Comparison of ENCODE assay signal across 8 cellular contexts in genomic region chr9:97697837-97698236, GRCh38. TPM values are rescaled to one million over a fixed set of nuclear protein-coding genes. Genes with fewer than 3 reads are reported as not detected.
DNase-seq lines count a peak whose midpoint lies in the region; ATAC-seq lines count a peak whose summit lies in the region.

No MANE protein-coding gene starts in this region.

- H3K27me3 ChIP-seq in ACC112 (ENCODE audit: insufficient read depth, low read length): no peaks in the 10 kb centered on the region

- peaks cover 33 to 65% (median 58%) of the 10 kb centered on the region in 4 donors for H3K4me1 Mint-ChIP-seq in naive thymus-derived CD8-positive, alpha-beta T cell

- POLR2A ChIA-PET in naive thymus-derived CD8-positive, alpha-beta T cell (lab: Charles Lee): interaction anchor here (0.7 to 3.6 kb wide), 7 partner anchors 8 to 288 kb away, joined by 3 to 32 read pairs (median 3); partner anchors contain the start of genes NCBP1, TRMO and TSTD2

- H3K36me3 Mint-ChIP-seq in naive thymus-derived CD8-positive, alpha-beta T cell: peaks cover 0 to 15% (median 0%) of the 10 kb centered on the region in 3 donors

- H3K4me3 ChIP-seq in ACC112 (ENCODE audit: low read depth, low read length): peak overlapping the region; percentile 92
- peak overlapping the region; percentile 77 for H3K4me3 ChIP-seq in Jurkat, Clone E6-1 (ENCODE audit: low read length)

- peak overlapping the region; percentile 26 for H2AFZ ChIP-seq in ACC112 (ENCODE audit: low read length, unreplicated experiment)

- peaks cover 4% of the 10 kb centered on the region; the same call in 1 of the 2 replicates for H3K36me3 ChIP-seq in ACC112 (ENCODE audit: insufficient read depth, low read length)

- no peak overlapping the region for H3K27ac ChIP-seq in ACC112 (ENCODE audit: low read depth, low read length)

- H3K27ac Mint-ChIP-seq in naive thymus-derived CD8-positive, alpha-beta T cell: peak overlapping the region; percentile 90 to 98 (median 95)

- no peak for DNase-seq in Jurkat, Clone E6-1 (ENCODE audit: low read depth, low spot score)
- peak; percentile 36 for DNase-seq in cerebellar cortex (ENCODE audit: low spot score)
- no peak for DNase-seq in naive thymus-derived CD8-positive, alpha-beta T cell
- DNase-seq in stimulated activated CD4-positive, alpha-beta T cell treated with anti-CD3 and anti-CD28 coated beads, Interleukin-12 subunit alpha, Interleukin-12 subunit beta, amount 100 ng/mL, for 4 hours: no peak
- DNase-seq in NCI-H446 treated with DMSO at 0.1 percent for 48 hours (lab: John Stamatoyannopoulos, UW): no peak
- DNase-seq in SKM-1 (lab: John Stamatoyannopoulos, UW; ENCODE audit: unreplicated experiment): no peak
- DNase-seq in stimulated activated CD4-positive, alpha-beta T cell treated with anti-CD3 and anti-CD28 coated beads, Interleukin-4, amount 100 ng/mL, for 24 hours: no peak

- peak overlapping the region; percentile 89 to 95 (median 92) for H3K4me3 Mint-ChIP-seq in naive thymus-derived CD8-positive, alpha-beta T cell

- no peaks in the 10 kb centered on the region for H3K9me3 Mint-ChIP-seq in naive thymus-derived CD8-positive, alpha-beta T cell

- ATAC-seq in naive thymus-derived CD8-positive, alpha-beta T cell: no peak

- peaks cover 36% of the 10 kb centered on the region for H3K79me2 ChIP-seq in ACC112 (ENCODE audit: control insufficient read depth, insufficient read depth, low read length, unreplicated experiment)

- H3K27me3 Mint-ChIP-seq in naive thymus-derived CD8-positive, alpha-beta T cell: peaks cover 0 to 15% (median 3%) of the 10 kb centered on the region in 5 donors

- peaks cover 33% of the 10 kb centered on the region for H3K4me1 ChIP-seq in ACC112 (ENCODE audit: control insufficient read depth, insufficient read depth, low read length, unreplicated experiment)

RNA-seq across cellular contexts. Expression of gene XPA, which starts 0.7 kb away (rescaled TPM):
- 18.7 TPM for polyA plus RNA-seq in Jurkat, Clone E6-1 (2012; ENCODE audit: insufficient read depth, insufficient read length)
- total RNA-seq in naive thymus-derived CD8-positive, alpha-beta T cell: 10 to 100 TPM; 22.2 to 25.9 TPM
- 10 to 100 TPM; 34.8 to 39.2 (median 35.1) TPM for polyA plus RNA-seq in naive thymus-derived CD8-positive, alpha-beta T cell
